Comparison of ENCODE assay signal across 1 cellular context in the genomic region with DNA sequence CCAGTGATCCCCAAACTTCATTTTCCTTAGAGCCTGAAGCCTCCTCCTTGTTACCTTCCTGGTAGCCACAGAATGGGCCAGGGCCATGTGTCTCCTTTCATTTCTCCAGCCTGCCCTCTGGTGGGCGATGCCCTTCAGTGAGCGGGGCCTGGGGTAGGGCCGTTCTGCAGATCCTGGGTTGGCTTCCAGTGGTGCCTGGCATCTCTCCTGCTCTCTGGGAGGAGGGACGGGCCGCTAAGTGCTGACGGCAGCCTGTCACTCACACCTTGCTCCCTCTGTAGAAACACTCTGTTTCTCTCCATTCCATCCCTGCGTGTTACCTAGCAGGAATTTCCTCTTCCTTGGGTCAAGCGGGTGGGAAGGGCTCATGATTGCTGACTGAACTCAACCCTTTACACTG.
TF ChIP-seq lines count a peak whose summit lies in the region.

No MANE protein-coding gene starts in this region.

TF ChIP-seq in HepG2, 621 proteins besides CTCF, POLR2A, EP300 and RAD21 (continued from another document and continues in another):
- TF ChIP-seq, protein P1, sequence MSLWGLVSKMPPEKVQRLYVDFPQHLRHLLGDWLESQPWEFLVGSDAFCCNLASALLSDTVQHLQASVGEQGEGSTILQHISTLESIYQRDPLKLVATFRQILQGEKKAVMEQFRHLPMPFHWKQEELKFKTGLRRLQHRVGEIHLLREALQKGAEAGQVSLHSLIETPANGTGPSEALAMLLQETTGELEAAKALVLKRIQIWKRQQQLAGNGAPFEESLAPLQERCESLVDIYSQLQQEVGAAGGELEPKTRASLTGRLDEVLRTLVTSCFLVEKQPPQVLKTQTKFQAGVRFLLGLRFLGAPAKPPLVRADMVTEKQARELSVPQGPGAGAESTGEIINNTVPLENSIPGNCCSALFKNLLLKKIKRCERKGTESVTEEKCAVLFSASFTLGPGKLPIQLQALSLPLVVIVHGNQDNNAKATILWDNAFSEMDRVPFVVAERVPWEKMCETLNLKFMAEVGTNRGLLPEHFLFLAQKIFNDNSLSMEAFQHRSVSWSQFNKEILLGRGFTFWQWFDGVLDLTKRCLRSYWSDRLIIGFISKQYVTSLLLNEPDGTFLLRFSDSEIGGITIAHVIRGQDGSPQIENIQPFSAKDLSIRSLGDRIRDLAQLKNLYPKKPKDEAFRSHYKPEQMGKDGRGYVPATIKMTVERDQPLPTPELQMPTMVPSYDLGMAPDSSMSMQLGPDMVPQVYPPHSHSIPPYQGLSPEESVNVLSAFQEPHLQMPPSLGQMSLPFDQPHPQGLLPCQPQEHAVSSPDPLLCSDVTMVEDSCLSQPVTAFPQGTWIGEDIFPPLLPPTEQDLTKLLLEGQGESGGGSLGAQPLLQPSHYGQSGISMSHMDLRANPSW (CRISPR knock-in tag; IDR thresholded peaks at IDR 0.05; ENCODE audit: borderline replicate concordance): no peak
- TF ChIP-seq ZNF841 (CRISPR knock-in tag; IDR thresholded peaks at IDR 0.05; ENCODE audit: borderline replicate concordance) (no peak), SALL1 (CRISPR knock-in tag; IDR thresholded peaks at IDR 0.05) (0 out of 2 replicates have a peak, but pooled peaks have one; percentile 24), CREM (IDR thresholded peaks at IDR 0.05) (no peak), CREM (CRISPR knock-in tag; IDR thresholded peaks at IDR 0.05) (no peak), MIXL1 (CRISPR knock-in tag; IDR thresholded peaks at IDR 0.05) (no peak), SPEN (CRISPR knock-in tag; IDR thresholded peaks at IDR 0.05; ENCODE audit: low read depth) (no peak), JUNB (CRISPR knock-in tag; IDR thresholded peaks at IDR 0.05; ENCODE audit: borderline replicate concordance) (no peak), ZFP62 (CRISPR knock-in tag; IDR thresholded peaks at IDR 0.05) (no peak), ZBTB33 (CRISPR knock-in tag; IDR thresholded peaks at IDR 0.05) (peak; percentile 29; the same call in 1 of the 2 replicates), ZNF280D (CRISPR knock-in tag; IDR thresholded peaks at IDR 0.05) (no peak), AHDC1 (CRISPR knock-in tag; IDR thresholded peaks at IDR 0.05; ENCODE audit: borderline replicate concordance) (no peak), FOXO1 (CRISPR knock-in tag; IDR thresholded peaks at IDR 0.05) (0 out of 2 replicates have a peak, but pooled peaks have one; percentile 20), HMGA1 (CRISPR knock-in tag; conservative IDR thresholded peaks at IDR 0.05) (no peak), DNMT3B (CRISPR knock-in tag; conservative IDR thresholded peaks at IDR 0.05) (no peak), MYC (CRISPR knock-in tag; IDR thresholded peaks at IDR 0.05; ENCODE audit: borderline replicate concordance) (peak; percentile 55; the same call in 1 of the 2 replicates), SMC3 (IDR thresholded peaks at IDR 0.05; ENCODE audit: low read length) (peak; percentile 76), SMAD1 (CRISPR knock-in tag; IDR thresholded peaks at IDR 0.05; ENCODE audit: borderline replicate concordance, low read depth) (no peak), ZNF350 (CRISPR knock-in tag; IDR thresholded peaks at IDR 0.05; ENCODE audit: borderline replicate concordance, low read depth) (no peak), ZNF720 (CRISPR knock-in tag; IDR thresholded peaks at IDR 0.05) (no peak), SKIL (CRISPR knock-in tag; IDR thresholded peaks at IDR 0.05; ENCODE audit: borderline replicate concordance) (no peak), MXD1 (CRISPR knock-in tag; IDR thresholded peaks at IDR 0.05) (no peak)
- TF ChIP-seq, protein P2, sequence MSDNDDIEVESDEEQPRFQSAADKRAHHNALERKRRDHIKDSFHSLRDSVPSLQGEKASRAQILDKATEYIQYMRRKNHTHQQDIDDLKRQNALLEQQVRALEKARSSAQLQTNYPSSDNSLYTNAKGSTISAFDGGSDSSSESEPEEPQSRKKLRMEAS (IDR thresholded peaks at IDR 0.05): 0 out of 2 replicates have a peak, but pooled peaks have one; percentile 21
- TF ChIP-seq, protein P3, sequence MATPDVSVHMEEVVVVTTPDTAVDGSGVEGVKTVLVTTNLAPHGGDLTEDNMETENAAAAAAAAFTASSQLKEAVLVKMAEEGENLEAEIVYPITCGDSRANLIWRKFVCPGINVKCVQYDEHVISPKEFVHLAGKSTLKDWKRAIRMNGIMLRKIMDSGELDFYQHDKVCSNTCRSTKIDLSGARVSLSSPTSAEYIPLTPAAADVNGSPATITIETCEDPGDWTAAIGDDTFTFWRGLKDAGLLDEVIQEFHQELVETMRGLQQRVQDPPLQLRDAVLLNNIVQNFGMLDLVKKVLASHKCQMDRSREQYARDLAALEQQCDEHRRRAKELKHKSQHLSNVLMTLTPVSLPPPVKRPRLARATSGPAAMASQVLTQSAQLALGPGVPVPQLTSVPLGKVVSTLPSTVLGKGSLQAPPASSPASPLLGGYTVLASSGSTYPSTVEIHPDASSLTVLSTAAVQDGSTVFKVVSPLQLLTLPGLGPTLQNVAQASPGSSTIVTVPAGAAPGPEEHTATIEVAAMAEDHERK (CRISPR knock-in tag; IDR thresholded peaks at IDR 0.05; ENCODE audit: low read depth): no peak
- TF ChIP-seq, protein P4, sequence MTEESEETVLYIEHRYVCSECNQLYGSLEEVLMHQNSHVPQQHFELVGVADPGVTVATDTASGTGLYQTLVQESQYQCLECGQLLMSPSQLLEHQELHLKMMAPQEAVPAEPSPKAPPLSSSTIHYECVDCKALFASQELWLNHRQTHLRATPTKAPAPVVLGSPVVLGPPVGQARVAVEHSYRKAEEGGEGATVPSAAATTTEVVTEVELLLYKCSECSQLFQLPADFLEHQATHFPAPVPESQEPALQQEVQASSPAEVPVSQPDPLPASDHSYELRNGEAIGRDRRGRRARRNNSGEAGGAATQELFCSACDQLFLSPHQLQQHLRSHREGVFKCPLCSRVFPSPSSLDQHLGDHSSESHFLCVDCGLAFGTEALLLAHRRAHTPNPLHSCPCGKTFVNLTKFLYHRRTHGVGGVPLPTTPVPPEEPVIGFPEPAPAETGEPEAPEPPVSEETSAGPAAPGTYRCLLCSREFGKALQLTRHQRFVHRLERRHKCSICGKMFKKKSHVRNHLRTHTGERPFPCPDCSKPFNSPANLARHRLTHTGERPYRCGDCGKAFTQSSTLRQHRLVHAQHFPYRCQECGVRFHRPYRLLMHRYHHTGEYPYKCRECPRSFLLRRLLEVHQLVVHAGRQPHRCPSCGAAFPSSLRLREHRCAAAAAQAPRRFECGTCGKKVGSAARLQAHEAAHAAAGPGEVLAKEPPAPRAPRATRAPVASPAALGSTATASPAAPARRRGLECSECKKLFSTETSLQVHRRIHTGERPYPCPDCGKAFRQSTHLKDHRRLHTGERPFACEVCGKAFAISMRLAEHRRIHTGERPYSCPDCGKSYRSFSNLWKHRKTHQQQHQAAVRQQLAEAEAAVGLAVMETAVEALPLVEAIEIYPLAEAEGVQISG (CRISPR knock-in tag; IDR thresholded peaks at IDR 0.05): no peak
- TF ChIP-seq, protein P5, sequence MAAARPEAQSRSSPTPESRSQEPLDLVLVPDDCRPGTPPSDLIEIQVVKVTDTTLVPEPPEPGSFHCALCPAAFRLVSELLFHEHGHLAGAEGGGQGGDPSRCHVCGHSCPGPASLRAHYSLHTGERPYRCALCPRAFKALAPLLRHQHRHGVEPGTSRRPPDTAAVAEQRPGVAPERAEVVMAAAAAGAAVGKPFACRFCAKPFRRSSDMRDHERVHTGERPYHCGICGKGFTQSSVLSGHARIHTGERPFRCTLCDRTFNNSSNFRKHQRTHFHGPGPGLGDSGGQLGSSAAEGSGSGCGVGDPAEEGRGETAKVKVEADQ (CRISPR knock-in tag; IDR thresholded peaks at IDR 0.05; ENCODE audit: borderline replicate concordance): no peak
- TF ChIP-seq, protein P6, sequence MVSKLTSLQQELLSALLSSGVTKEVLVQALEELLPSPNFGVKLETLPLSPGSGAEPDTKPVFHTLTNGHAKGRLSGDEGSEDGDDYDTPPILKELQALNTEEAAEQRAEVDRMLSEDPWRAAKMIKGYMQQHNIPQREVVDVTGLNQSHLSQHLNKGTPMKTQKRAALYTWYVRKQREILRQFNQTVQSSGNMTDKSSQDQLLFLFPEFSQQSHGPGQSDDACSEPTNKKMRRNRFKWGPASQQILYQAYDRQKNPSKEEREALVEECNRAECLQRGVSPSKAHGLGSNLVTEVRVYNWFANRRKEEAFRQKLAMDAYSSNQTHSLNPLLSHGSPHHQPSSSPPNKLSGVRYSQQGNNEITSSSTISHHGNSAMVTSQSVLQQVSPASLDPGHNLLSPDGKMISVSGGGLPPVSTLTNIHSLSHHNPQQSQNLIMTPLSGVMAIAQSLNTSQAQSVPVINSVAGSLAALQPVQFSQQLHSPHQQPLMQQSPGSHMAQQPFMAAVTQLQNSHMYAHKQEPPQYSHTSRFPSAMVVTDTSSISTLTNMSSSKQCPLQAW (CRISPR knock-in tag; IDR thresholded peaks at IDR 0.05): peak; percentile 36; the same call in 1 of the 2 replicates
